20 cellular contexts compared by ENCODE assay signal in the genomic region with DNA sequence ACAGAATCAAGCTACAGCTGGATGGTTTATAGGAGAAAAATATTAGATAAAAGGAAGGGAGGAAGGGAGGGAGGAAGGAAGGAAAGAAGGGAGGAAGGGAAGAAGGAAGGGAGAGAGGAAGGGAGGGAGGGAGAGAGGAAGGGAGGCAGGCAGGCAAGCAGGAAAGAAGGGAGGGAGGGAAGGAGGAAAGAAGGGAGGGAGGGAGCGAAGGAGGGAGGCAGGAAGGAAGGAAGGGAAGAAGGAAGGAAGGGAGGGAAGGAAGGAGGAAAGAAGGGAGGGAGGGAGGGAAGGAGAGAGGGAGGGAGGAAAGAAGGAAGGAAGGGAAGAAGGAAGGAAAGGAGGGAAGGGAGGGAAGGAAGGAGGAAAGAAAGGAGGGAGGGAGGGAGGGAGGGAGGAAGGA.
"Had no signal": no experiment of that assay in that cellular context is flagged by ENCODE, and none has a peak within 500 bp of the region (broad histone marks: within the 10 kb centered on the region; RNA-seq: fewer than 3 reads in every experiment).

No MANE protein-coding gene starts in this region.

- H3K27me3 ChIP-seq: body of pancreas, neutrophil, upper lobe of left lung had no signal

- ATAC-seq: body of pancreas, WTC11 had no signal

- H3K27me3 Mint-ChIP-seq: activated CD8-positive, alpha-beta T cell treated with anti-CD3 and anti-CD28 coated beads for 36 hours had no signal

- H3K27ac Mint-ChIP-seq: activated CD8-positive, alpha-beta T cell treated with anti-CD3 and anti-CD28 coated beads for 36 hours; activated naive CD4-positive, alpha-beta T cell treated with anti-CD3 and anti-CD28 coated beads, Interleukin-2, amount 50 U/mL, for 72 hours; activated T-cell treated with anti-CD3 and anti-CD28 coated beads, Interleukin-2, amount 50 U/mL, for 72 hours; WTC11 had no signal

- H3K36me3 ChIP-seq: esophagus squamous epithelium, neutrophil, upper lobe of left lung had no signal

- H3K9me3 ChIP-seq: body of pancreas, esophagus squamous epithelium, neutrophil, upper lobe of left lung had no signal

- H3K4me3 Mint-ChIP-seq: activated CD8-positive, alpha-beta T cell treated with anti-CD3 and anti-CD28 coated beads for 36 hours; activated T-cell treated with anti-CD3 and anti-CD28 coated beads, Interleukin-2, amount 50 U/mL, for 72 hours; central memory CD8-positive, alpha-beta T cell; WTC11 had no signal

- H3K9me3 Mint-ChIP-seq: activated CD8-positive, alpha-beta T cell treated with anti-CD3 and anti-CD28 coated beads for 36 hours; activated T-cell treated with anti-CD3 and anti-CD28 coated beads, Interleukin-2, amount 50 U/mL, for 72 hours; central memory CD8-positive, alpha-beta T cell; WTC11 had no signal

- H3K36me3 Mint-ChIP-seq: activated naive CD4-positive, alpha-beta T cell treated with anti-CD3 and anti-CD28 coated beads, Interleukin-2, amount 50 U/mL, for 72 hours; WTC11 had no signal

- DNase-seq: activated CD4-positive, alpha-beta T cell treated with anti-CD3 and anti-CD28 coated beads for 4 hours; activated CD8-positive, alpha-beta T cell treated with anti-CD3 and anti-CD28 coated beads for 36 hours; activated gamma-delta T cell; activated T-cell treated with anti-CD3 and anti-CD28 coated beads, Interleukin-2, amount 50 U/mL, for 72 hours; body of pancreas; effector CD8-positive, alpha-beta T cell; esophagus squamous epithelium; foreskin fibroblast; glutamatergic neuron; hypothalamus; posterior cingulate gyrus; stimulated activated CD4-positive, alpha-beta T cell treated with anti-CD3 and anti-CD28 coated beads, Interleukin-4, amount 100 ng/mL, for 24 hours; stimulated activated naive CD4-positive, alpha-beta T cell; substantia nigra; upper lobe of left lung had no signal

- H3K4me1 ChIP-seq: body of pancreas had no signal

- H3K27ac ChIP-seq: body of pancreas, neutrophil, SK-N-MC, upper lobe of left lung had no signal

- H3K4me3 ChIP-seq: body of pancreas, esophagus squamous epithelium, upper lobe of left lung had no signal
